Comparison of ENCODE assay signal across 24 cellular contexts in genomic region chr9:114824130-114824529, GRCh38. TPM values are rescaled to one million over a fixed set of nuclear protein-coding genes. Genes with fewer than 3 reads are reported as not detected.
A peak's percentile ranks its signal among the peaks of the same experiment; 100 is the strongest.
DNase-seq lines count a peak whose midpoint lies in the region; ATAC-seq and TF ChIP-seq lines count a peak whose summit lies in the region.
"Had no signal": no experiment of that assay in that cellular context is flagged by ENCODE, and none has a peak within 500 bp of the region (broad histone marks: within the 10 kb centered on the region; RNA-seq: fewer than 3 reads in every experiment).

No MANE protein-coding gene starts in this region.

- no peak overlapping the region for H2BK120ac ChIP-seq in IMR-90 (ENCODE audit: low read depth, low read length)

- no peak overlapping the region for H3K14ac ChIP-seq in IMR-90 (replicated peaks; ENCODE audit: low read depth, low read length)

- intact Hi-C loops in IMR-90 (cut with micrococcal nuclease): no loop called here

- CTCF ChIA-PET in IMR-90 (lab: Yijun Ruan, JAX): interaction anchor here (0.9 to 1.7 kb wide), 3 partner anchors 14 to 83 kb away, joined by 4 to 6 read pairs (median 5); no protein-coding TSS in a partner anchor

- H2AK9ac ChIP-seq in IMR-90 (replicated peaks; ENCODE audit: low read depth, low read length, poor library complexity): no peak overlapping the region

- no peaks in the 10 kb centered on the region for H3K79me1 ChIP-seq in IMR-90 (ENCODE audit: low read depth in 1 of 2, low read length in 2 of 2)

- in situ Hi-C loops in IMR-90 (cut with MboI; ENCODE audit: low sequenced_read_pairs): no loop called here

- DNase-seq in Daoy (ENCODE audit: low read depth) (peak; percentile 51), IMR-90 (peak; percentile 82), choroid plexus epithelial cell (ENCODE audit: low read depth) (peak; percentile 77), myocyte (ENCODE audit: low read depth) (peak; percentile 82), SHP77 treated with DMSO at 0.1 percent for 48 hours (lab: John Stamatoyannopoulos, UW) (no peak), DMS 273 treated with DMSO at 0.1 percent for 48 hours (lab: John Stamatoyannopoulos, UW) (no peak), SJCRH30 (no peak)
- DNase-seq: activated CD4-positive, alpha-beta T cell treated with anti-CD3 and anti-CD28 coated beads, Interleukin-2, amount 10 ng/mL, durations not matched to agents 7 days and 5 days; activated CD8-positive, alpha-beta memory T cell treated with anti-CD3 and anti-CD28 coated beads, Interleukin-2, amount 50 U/mL, for 4 hours; activated effector memory CD4-positive, alpha-beta T cell treated with Interleukin-2 at 50 U/mL for 16 hours; adrenal gland; C1 segment of cervical spinal cord; endodermal cell; GDM1; NCI-H2029; NCI-H510A; nephron progenitor cell; posterior cingulate gyrus; stimulated activated CD4-positive, alpha-beta T cell treated with anti-CD3 and anti-CD28 coated beads, Interleukin-2, amount 100 ng/mL, for 48 hours; trophoblast cell had no signal

- H3K9me1 ChIP-seq in IMR-90 (ENCODE audit: insufficient read depth, low read length): peaks cover 3% of the 10 kb centered on the region; the same call in 1 of the 2 replicates

- H3K23ac ChIP-seq in IMR-90 (ENCODE audit: low read depth, low read length): no peak overlapping the region

- WGBS in IMR-90 (ENCODE audit: extremely low coverage in 2 of 2, insufficient read length in 1 of 2), 2 experiments: no CpG with 5 or more reads among the region's 1 CpG

- H3K4ac ChIP-seq in IMR-90 (ENCODE audit: low read depth, low read length): no peak overlapping the region

- TF ChIP-seq CTCF in IMR-90 (conservative IDR thresholded peaks at IDR 0.05; ENCODE audit: low read depth, low read length) (no peak), choroid plexus epithelial cell (conservative IDR thresholded peaks at IDR 0.05; ENCODE audit: low read depth, low read length) (no peak)

- dilution Hi-C loops in IMR-90 (cut with HindIII; ENCODE audit: low sequenced_read_pairs, unreplicated experiment): no loop called here

- H3K4me1 ChIP-seq in IMR-90 (ENCODE audit: control insufficient read depth, insufficient read depth, low read length) (peaks cover 4% of the 10 kb centered on the region), SJCRH30 (no peaks in the 10 kb centered on the region)
- H3K4me1 ChIP-seq: adrenal gland had no signal

- no peak overlapping the region for H3K9ac ChIP-seq in IMR-90 (ENCODE audit: low read depth, low read length)

- H3K18ac ChIP-seq in IMR-90 (ENCODE audit: low read depth, low read length): no peak overlapping the region

- H2BK20ac ChIP-seq in IMR-90 (ENCODE audit: low read depth, low read length): no peak overlapping the region

- BruUV-seq in IMR-90 (replicated peaks; lab: Mats Ljungman, UMichigan): no TSS peak

- no peak for TF ChIP-seq POLR2A in IMR-90 (IDR thresholded peaks at IDR 0.05; ENCODE audit: low read depth, low read length)

- H3K4me3 ChIP-seq in IMR-90 (ENCODE audit: insufficient read depth, low read depth, low read length): no peak overlapping the region
- H3K4me3 ChIP-seq in choroid plexus epithelial cell (ENCODE audit: low read depth, low read length): no peak overlapping the region
- no peak overlapping the region for H3K4me3 ChIP-seq in SJCRH30
- H3K4me3 ChIP-seq: adrenal gland, skin epidermis had no signal

- no peak overlapping the region for H4K5ac ChIP-seq in IMR-90 (ENCODE audit: low read depth, low read length)

- no peaks in the 10 kb centered on the region for H3K9me3 ChIP-seq in IMR-90 (ENCODE audit: control insufficient read depth, insufficient read depth, low read length)
- H3K9me3 ChIP-seq in SJCRH30 (replicated peaks): no peaks in the 10 kb centered on the region
- H3K9me3 ChIP-seq: adrenal gland had no signal

- no peak overlapping the region for H2AFZ ChIP-seq in IMR-90 (replicated peaks; ENCODE audit: low read length, poor library complexity)

- H3K27me3 ChIP-seq in IMR-90 (ENCODE audit: control insufficient read depth, insufficient read depth, low read length) (peaks cover 22% of the 10 kb centered on the region), SJCRH30 (peaks cover 3% of the 10 kb centered on the region; the same call in 1 of the 2 replicates)
- H3K27me3 ChIP-seq: adrenal gland had no signal

- ATAC-seq in IMR-90 (ENCODE audit: low read depth) (peak; percentile 65), GM19395 (IDR thresholded peaks at IDR 0.05; ENCODE audit: unreplicated experiment) (no peak)
- ATAC-seq: HCT116 had no signal

- H3K27ac ChIP-seq in IMR-90 (ENCODE audit: insufficient read depth, low read length) (no peak overlapping the region), SJCRH30 (no peak overlapping the region)
- H3K27ac ChIP-seq: adrenal gland, RWPE1 had no signal

- no peak overlapping the region for H3K56ac ChIP-seq in IMR-90 (ENCODE audit: extremely low read depth, insufficient read depth, low read length)

- H4K20me1 ChIP-seq in IMR-90 (ENCODE audit: insufficient read depth, low read length): no peaks in the 10 kb centered on the region

- H4K8ac ChIP-seq in IMR-90 (ENCODE audit: low read depth in 2 of 2, low read length in 2 of 2): no peak overlapping the region

- POLR2A ChIA-PET in IMR-90 (lab: Charles Lee; ENCODE audit: unreplicated experiment): no interaction called here

- TF ChIP-seq RAD21 in IMR-90 (IDR thresholded peaks at IDR 0.05; ENCODE audit: low read length): no peak

- no peaks in the 10 kb centered on the region for H3K36me3 ChIP-seq in IMR-90 (ENCODE audit: control insufficient read depth, insufficient read depth, low read length)
- H3K36me3 ChIP-seq in SJCRH30: no peaks in the 10 kb centered on the region
- H3K36me3 ChIP-seq: adrenal gland had no signal

- no peak overlapping the region for H2BK15ac ChIP-seq in IMR-90 (ENCODE audit: low read depth, low read length)

- H2BK5ac ChIP-seq in IMR-90 (ENCODE audit: low read depth, low read length, poor library complexity, severe bottlenecking): no peak overlapping the region

- H3K4me2 ChIP-seq in IMR-90 (ENCODE audit: low read depth, low read length): no peak overlapping the region

- H2AK5ac ChIP-seq in IMR-90 (ENCODE audit: low read depth, low read length): no peak overlapping the region

- H4K91ac ChIP-seq in IMR-90 (ENCODE audit: insufficient read depth, low read depth, low read length): no peak overlapping the region

TF ChIP-seq in IMR-90, 13 proteins besides CTCF, POLR2A, EP300 and RAD21:
- TF ChIP-seq BHLHE40 (IDR thresholded peaks at IDR 0.05; ENCODE audit: low read depth, low read length): no peak
- no peak for TF ChIP-seq CEBPB (IDR thresholded peaks at IDR 0.05; ENCODE audit: low read depth, low read length)
- TF ChIP-seq, protein P1, sequence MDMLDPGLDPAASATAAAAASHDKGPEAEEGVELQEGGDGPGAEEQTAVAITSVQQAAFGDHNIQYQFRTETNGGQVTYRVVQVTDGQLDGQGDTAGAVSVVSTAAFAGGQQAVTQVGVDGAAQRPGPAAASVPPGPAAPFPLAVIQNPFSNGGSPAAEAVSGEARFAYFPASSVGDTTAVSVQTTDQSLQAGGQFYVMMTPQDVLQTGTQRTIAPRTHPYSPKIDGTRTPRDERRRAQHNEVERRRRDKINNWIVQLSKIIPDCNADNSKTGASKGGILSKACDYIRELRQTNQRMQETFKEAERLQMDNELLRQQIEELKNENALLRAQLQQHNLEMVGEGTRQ (IDR thresholded peaks at IDR 0.05; ENCODE audit: low read depth, low read length): peak; percentile 50; the same call in 1 of the 2 replicates

RNA-seq across cellular contexts. Expression of gene TNFSF15, which starts 18.3 kb away (rescaled TPM):
- under 0.01 TPM in 1 of 2 replicates, not detected in the other for total RNA-seq in Daoy (2014; rRNA removed; shearing (Covaris generic))
- total RNA-seq in IMR-90 (2012; rRNA removed) (under 0.01 and 0.18 TPM in 2 replicates), myocyte (0.05 and 0.19 TPM in 2 replicates)
- polyA plus RNA-seq in IMR-90 (2012; rRNA removed): 0.01 and 0.03 TPM in 2 replicates
- 0.01 TPM in 1 of 2 replicates, not detected in the other for polyA plus RNA-seq in IMR-90 (2012; cell fraction: cytosol; rRNA removed)
- polyA plus RNA-seq in IMR-90 (2012; cell fraction: nucleus; rRNA removed; ENCODE audit: low replicate concordance): 0.01 and 0.03 TPM in 2 replicates
- 0.52 TPM for polyA plus RNA-seq in myocyte (2012)
- total RNA-seq in SJCRH30 (2014; rRNA removed; shearing (Covaris generic)): 1.0 and 1.1 TPM in 2 replicates
- total RNA-seq: endodermal cell had no signal

Comparison
In these comparisons a context has a peak if more than half of its experiments do, and no peak if none do; other contexts are left out.
1. DNase-seq: peak in Daoy (single experiment), IMR-90 (single experiment), choroid plexus epithelial cell (single experiment) and myocyte (single experiment); none in SHP77 treated with DMSO at 0.1 percent for 48 hours (single experiment), DMS 273 treated with DMSO at 0.1 percent for 48 hours (single experiment) and SJCRH30 (0 of 2).